In the genomic region with DNA sequence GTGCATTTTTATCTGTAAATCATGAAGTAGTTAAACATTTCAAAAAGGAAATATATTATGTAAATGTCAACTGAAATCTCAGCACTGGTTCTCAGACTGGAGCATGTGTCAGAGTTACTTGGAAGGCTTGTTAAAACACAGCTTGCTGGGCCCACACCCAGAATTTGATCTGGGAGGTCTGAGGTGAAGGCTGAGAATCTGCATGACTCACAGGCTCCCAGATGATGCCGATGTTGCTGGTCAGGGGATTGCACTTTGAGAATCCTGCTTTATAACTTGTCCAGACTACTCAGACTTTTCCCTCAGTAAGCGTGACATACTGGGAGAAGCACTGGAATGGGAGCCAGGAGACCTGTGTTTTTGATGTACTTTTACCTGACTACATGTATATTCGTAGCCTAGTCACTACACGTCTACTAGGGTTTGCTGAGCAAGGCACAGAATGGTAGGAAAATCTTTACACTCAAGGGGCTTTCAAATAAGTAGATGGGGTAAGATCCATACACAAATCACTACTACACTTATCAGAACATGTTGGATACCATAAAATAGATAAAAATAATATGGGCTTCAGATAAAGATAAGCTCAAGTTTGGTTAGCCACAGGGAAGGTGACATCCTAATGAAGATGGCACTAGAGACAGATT, we compare ENCODE assay signal across 13 cellular contexts.
DNase-seq lines count a peak whose midpoint lies in the region; ATAC-seq, FAIRE-seq and TF ChIP-seq lines count a peak whose summit lies in the region.
"Had no signal": no experiment of that assay in that cellular context is flagged by ENCODE, and none has a peak within 500 bp of the region (broad histone marks: within the 10 kb centered on the region; RNA-seq: fewer than 3 reads in every experiment).

No MANE protein-coding gene starts in this region.

- peak overlapping the region; percentile 69 for H3K27ac ChIP-seq in AG04450 (ENCODE audit: low read depth, low read length)

- peaks cover 3% of the 10 kb centered on the region for H3K27me3 Mint-ChIP-seq in nephron (ENCODE audit: low read depth)
- H3K27me3 Mint-ChIP-seq: CD4-positive, alpha-beta memory T cell had no signal

- H3K36me3 Mint-ChIP-seq in nephron (ENCODE audit: low read depth) = peaks cover 7% of the 10 kb centered on the region

- DNase-seq in AG04450 (ENCODE audit: low read depth, low spot score) (peak; percentile 95), LoVo (ENCODE audit: low spot score) (peak; percentile 41), CD1c-positive myeloid dendritic cell (ENCODE audit: extremely low spot score) (no peak)
- DNase-seq: activated T-cell treated with anti-CD3 and anti-CD28 coated beads, Interleukin-2, amount 50 U/mL, for 4 hours; CD4-positive, alpha-beta memory T cell; NCI-H345; stimulated activated CD4-positive, alpha-beta T cell treated with anti-CD3 and anti-CD28 coated beads, Interleukin-4, amount 100 ng/mL, for 1 hour had no signal

- CTCF ChIA-PET in AG04450 (lab: Charles Lee) = interaction anchor here (1.4 to 5.8 kb wide), 4 partner anchors 14 to 642 kb away, joined by 3 to 65 read pairs (median 4); no protein-coding TSS in a partner anchor

- POLR2A ChIA-PET in AG04450 (lab: Yijun Ruan, JAX) = interaction anchor here (1.1 kb wide), 1 partner anchor 76 kb away, joined by 4 read pairs; no protein-coding TSS in a partner anchor

- peak overlapping the region in 2 of 3 experiments; percentile 46 to 52 for H3K27ac Mint-ChIP-seq in nephron
- H3K27ac Mint-ChIP-seq: CD4-positive, alpha-beta memory T cell had no signal

- FAIRE-seq in endometrium (lab: Jason Lieb, UNC) = peak; percentile 94
- FAIRE-seq: GM18507 had no signal

- H3K4me3 ChIP-seq in AG04450 (ENCODE audit: low read depth, low read length) = no peak overlapping the region

- H3K9me3 ChIP-seq in AG04450 (ENCODE audit: control insufficient read depth, insufficient read depth, low read length) = no peaks in the 10 kb centered on the region

- no peaks in the 10 kb centered on the region for H3K9me3 Mint-ChIP-seq in nephron
- H3K9me3 Mint-ChIP-seq: activated T-cell treated with anti-CD3 and anti-CD28 coated beads, Interleukin-2, amount 50 U/mL, for 4 hours; CD4-positive, alpha-beta memory T cell had no signal

- no peaks in the 10 kb centered on the region for H3K27me3 ChIP-seq in AG04450 (ENCODE audit: control insufficient read depth, insufficient read depth, low read length)

- no peak overlapping the region for H3K4me3 Mint-ChIP-seq in nephron
- H3K4me3 Mint-ChIP-seq: activated T-cell treated with anti-CD3 and anti-CD28 coated beads, Interleukin-2, amount 50 U/mL, for 4 hours; CD4-positive, alpha-beta memory T cell had no signal

- H3K4me1 Mint-ChIP-seq in nephron = peaks cover 10% of the 10 kb centered on the region

- no peak for TF ChIP-seq CTCF in AG04450 (IDR thresholded peaks at IDR 0.05; ENCODE audit: low read depth, low read length)
- TF ChIP-seq CTCF in nephron (IDR thresholded peaks at IDR 0.05; ENCODE audit: unreplicated experiment in 3 of 3) = no peak

- no peak for ATAC-seq in GM21723 (IDR thresholded peaks at IDR 0.05; ENCODE audit: unreplicated experiment)
- no peak for ATAC-seq in HG03460 (IDR thresholded peaks at IDR 0.05; ENCODE audit: unreplicated experiment)
- ATAC-seq in HG03045 (IDR thresholded peaks at IDR 0.05; ENCODE audit: unreplicated experiment) = no peak
- ATAC-seq: activated T-cell treated with anti-CD3 and anti-CD28 coated beads, Interleukin-2, amount 50 U/mL, for 4 hours had no signal
